In genomic region chr21:42520628-42521253, GRCh38 we compare ENCODE assay signal across 1 cellular context.
TF ChIP-seq lines count a peak whose summit lies in the region.

No MANE protein-coding gene starts in this region.

TF ChIP-seq in H1, 55 proteins besides CTCF, POLR2A, EP300 and RAD21:
- TF ChIP-seq EGR1 (IDR thresholded peaks at IDR 0.05; ENCODE audit: borderline replicate concordance, low read depth, low read length) (no peak), CREB1 (IDR thresholded peaks at IDR 0.05) (no peak), BACH1 (IDR thresholded peaks at IDR 0.05; ENCODE audit: low read length) (no peak), NANOG (IDR thresholded peaks at IDR 0.05; ENCODE audit: insufficient read depth, low read depth, low read length, poor library complexity, severe bottlenecking) (no peak), USF2 (IDR thresholded peaks at IDR 0.05; ENCODE audit: low read length) (no peak), KDM4A (IDR thresholded peaks at IDR 0.05; ENCODE audit: low read depth, low read length, severe bottlenecking) (no peak), SP2 (IDR thresholded peaks at IDR 0.05; ENCODE audit: low read length) (no peak), RBBP5 (IDR thresholded peaks at IDR 0.05; ENCODE audit: borderline replicate concordance, low read depth, low read length) (no peak), E2F6 (IDR thresholded peaks at IDR 0.05) (no peak), MAFK (IDR thresholded peaks at IDR 0.05; ENCODE audit: low read depth, low read length) (no peak), SRF (IDR thresholded peaks at IDR 0.05; ENCODE audit: low read depth, low read length) (no peak), CHD2 (IDR thresholded peaks at IDR 0.05; ENCODE audit: low read length) (no peak), ASH2L (IDR thresholded peaks at IDR 0.05; ENCODE audit: low read length) (no peak)
